In the genomic region with DNA sequence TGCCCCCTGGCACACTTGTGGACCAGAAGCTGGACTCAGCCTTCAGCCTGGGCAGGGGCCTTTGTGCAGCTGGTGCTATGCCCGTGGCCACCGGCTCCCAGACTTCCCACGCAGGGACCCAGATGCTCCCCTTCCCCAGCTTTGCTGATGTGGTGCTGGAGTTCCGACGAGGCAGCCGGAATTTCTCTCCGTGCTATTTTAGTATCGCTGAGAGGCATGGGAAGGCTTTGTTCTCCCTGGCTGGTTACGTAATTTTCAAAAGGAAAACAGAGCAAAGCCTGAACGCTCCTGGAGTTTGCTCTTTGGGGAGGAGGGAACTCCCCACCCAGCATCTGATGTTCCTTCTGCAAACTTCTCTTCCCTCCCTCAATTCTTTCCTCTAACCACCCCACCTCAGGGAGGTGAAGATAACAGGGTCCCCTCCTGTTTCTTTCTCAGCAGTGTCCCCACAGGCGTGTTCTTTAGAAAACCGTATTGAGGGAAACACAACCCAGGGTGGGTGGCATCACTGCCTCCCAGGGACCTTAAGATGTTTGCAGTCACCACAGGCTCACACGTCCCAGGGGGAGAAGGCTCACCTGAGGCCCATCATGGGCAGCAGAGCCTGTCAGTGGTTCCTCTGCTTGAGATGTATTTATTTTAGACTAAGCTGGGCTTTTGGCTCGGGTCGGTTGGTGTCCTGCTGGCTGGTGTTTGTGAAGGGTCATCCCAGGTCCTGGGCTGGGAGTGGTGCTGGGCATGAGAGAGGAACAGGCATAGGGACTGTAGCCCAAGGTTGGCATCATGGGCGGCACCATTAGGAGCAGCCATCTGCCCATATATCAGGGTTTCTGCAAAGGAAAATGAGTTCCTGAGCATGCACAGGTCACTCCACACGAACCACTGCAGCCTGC, we compare ENCODE assay signal across 14 cellular contexts.
A peak's percentile ranks its signal among the peaks of the same experiment; 100 is the strongest.
DNase-seq lines count a peak whose midpoint lies in the region; ATAC-seq and TF ChIP-seq lines count a peak whose summit lies in the region.
"Had no signal": no experiment of that assay in that cellular context is flagged by ENCODE, and none has a peak within 500 bp of the region (broad histone marks: within the 10 kb centered on the region; RNA-seq: fewer than 3 reads in every experiment).

No MANE protein-coding gene starts in this region.

- no peaks in the 10 kb centered on the region for H4K20me1 ChIP-seq in PC-3 (ENCODE audit: low read length)

- no peak for TF ChIP-seq CTCF in ascending aorta (IDR thresholded peaks at IDR 0.05)
- TF ChIP-seq CTCF in heart right ventricle (IDR thresholded peaks at IDR 0.05): no peak
- no peak for TF ChIP-seq CTCF in nephron progenitor cell (IDR thresholded peaks at IDR 0.05)
- TF ChIP-seq CTCF in PC-3 (conservative IDR thresholded peaks at IDR 0.05; ENCODE audit: low read depth, low read length): no peak

- 23 to 33% methylated on average over 17 of the region's 17 CpGs for WGBS in heart right ventricle, 2 donors

- intact Hi-C loops in ascending aorta (cut with DNase I) (loop anchor here (5.0 to 10.0 kb wide), 5 partner anchors 33 to 542 kb away; a partner anchor contains a TSS), heart right ventricle (cut with DNase I) (loop anchor here in 3 of 10 donors (5.0 to 10.0 kb wide), 4 partner anchors 43 to 150 kb away; no protein-coding TSS in a partner anchor), PC-3 (cut with micrococcal nuclease) (no loop called here)

- no TSS peak for BruUV-seq in PC-3 (replicated peaks; lab: Mats Ljungman, UMichigan)

- H3K27ac ChIP-seq in ascending aorta: peak overlapping the region; percentile 79 to 87
- H3K27ac ChIP-seq in heart right ventricle: peak overlapping the region; percentile 77 to 95 (median 88)
- no peak overlapping the region for H3K27ac ChIP-seq in PC-3 (ENCODE audit: low read length)

- H3K4me3 ChIP-seq in ascending aorta: peak overlapping the region in 1 of 2 donors; percentile 49
- H3K4me3 ChIP-seq in heart right ventricle: peak overlapping the region in 2 of 10 donors; percentile 10 to 23
- H3K4me3 ChIP-seq in PC-3 (ENCODE audit: low read length): no peak overlapping the region

- peaks cover 42% of the 10 kb centered on the region for H3K4me1 Mint-ChIP-seq in nephron progenitor cell
- H3K4me1 Mint-ChIP-seq: activated naive CD8-positive, alpha-beta T cell treated with anti-CD3 and anti-CD28 coated beads, Interleukin-2, amount 50 U/mL, for 24 hours had no signal

- H3K4me1 ChIP-seq in ascending aorta (peaks cover 23 to 34% of the 10 kb centered on the region in 2 donors), heart right ventricle (peaks cover 4 to 95% (median 56%) of the 10 kb centered on the region in 9 donors), PC-3 (ENCODE audit: insufficient read depth, low read length) (no peaks in the 10 kb centered on the region)

- H3K27me3 ChIP-seq in ascending aorta (no peaks in the 10 kb centered on the region), heart right ventricle (no peaks in the 10 kb centered on the region), PC-3 (ENCODE audit: low read length) (no peaks in the 10 kb centered on the region)

- peak overlapping the region; percentile 58 for H3K27ac Mint-ChIP-seq in nephron progenitor cell
- H3K27ac Mint-ChIP-seq: activated naive CD8-positive, alpha-beta T cell treated with anti-CD3 and anti-CD28 coated beads, Interleukin-2, amount 50 U/mL, for 24 hours had no signal

- peak overlapping the region; percentile 49 for H3K4me3 Mint-ChIP-seq in nephron progenitor cell
- H3K4me3 Mint-ChIP-seq: activated naive CD8-positive, alpha-beta T cell treated with anti-CD3 and anti-CD28 coated beads, Interleukin-2, amount 50 U/mL, for 24 hours had no signal

- no peaks in the 10 kb centered on the region for H3K79me2 ChIP-seq in PC-3 (ENCODE audit: low read length)

- H3F3A ChIP-seq in PC-3 (ENCODE audit: low read length, unreplicated experiment): no peaks in the 10 kb centered on the region

- peaks cover 6% of the 10 kb centered on the region for H3K9me3 Mint-ChIP-seq in nephron progenitor cell
- H3K9me3 Mint-ChIP-seq: activated naive CD8-positive, alpha-beta T cell treated with anti-CD3 and anti-CD28 coated beads, Interleukin-2, amount 50 U/mL, for 24 hours had no signal

- DNase-seq in ascending aorta (ENCODE audit: low spot score in 2 of 2) (no peak), heart right ventricle (peak; percentile 33 to 38), nephron progenitor cell (no peak), superior temporal gyrus (ENCODE audit: extremely low spot score) (peak; percentile 73), PC-3 (no peak), NCI-H2171 treated with DMSO at 0.1 percent for 48 hours (lab: John Stamatoyannopoulos, UW) (no peak), iPS-NIHi11 (ENCODE audit: low spot score) (no peak)
- DNase-seq: activated CD4-positive, alpha-beta T cell treated with anti-CD3 and anti-CD28 coated beads for 4 hours; activated naive CD8-positive, alpha-beta T cell treated with anti-CD3 and anti-CD28 coated beads, Interleukin-2, amount 50 U/mL, for 24 hours; activated T-cell treated with anti-CD3 and anti-CD28 coated beads, Interleukin-2, amount 50 U/mL, for 1 hour; dermis blood vessel endothelial cell; NCI-H226; T-helper 2 cell had no signal

- H3K27me3 Mint-ChIP-seq in nephron progenitor cell (ENCODE audit: low read depth, poor library complexity): peaks cover 12% of the 10 kb centered on the region

- no peaks in the 10 kb centered on the region for H3K36me3 Mint-ChIP-seq in nephron progenitor cell (ENCODE audit: low read depth)

- ATAC-seq in heart right ventricle: peak in 7 of 8 donors; percentile 7 to 67 (median 52)
- ATAC-seq in PC-3: no peak
- no peak for ATAC-seq in HG03378 (IDR thresholded peaks at IDR 0.05; ENCODE audit: unreplicated experiment)
- ATAC-seq: activated naive CD8-positive, alpha-beta T cell treated with anti-CD3 and anti-CD28 coated beads, Interleukin-2, amount 50 U/mL, for 24 hours had no signal

- no peak overlapping the region for H2AFZ ChIP-seq in PC-3 (ENCODE audit: low read length)

- H3K9me2 ChIP-seq in PC-3 (replicated peaks; ENCODE audit: low read length): no peaks in the 10 kb centered on the region

- CTCF ChIA-PET in PC-3 (lab: Charles Lee): no interaction called here

- no peaks in the 10 kb centered on the region for H3K36me3 ChIP-seq in ascending aorta
- no peaks in the 10 kb centered on the region for H3K36me3 ChIP-seq in heart right ventricle
- H3K36me3 ChIP-seq in PC-3 (ENCODE audit: low read depth, low read length): no peaks in the 10 kb centered on the region

- H3K4me2 ChIP-seq in PC-3 (ENCODE audit: low read length): no peak overlapping the region

- H3K9me3 ChIP-seq in ascending aorta (no peaks in the 10 kb centered on the region), heart right ventricle (no peaks in the 10 kb centered on the region), PC-3 (ENCODE audit: low read length) (no peaks in the 10 kb centered on the region)

- POLR2A ChIA-PET in PC-3 (lab: Charles Lee; ENCODE audit: unreplicated experiment): no interaction called here

- H3K9ac ChIP-seq in PC-3 (ENCODE audit: low read length): no peak overlapping the region

Comparison
In these comparisons a context has a peak if more than half of its experiments do, and no peak if none do; other contexts are left out.
1. DNase-seq: peak in heart right ventricle (2 of 2) and superior temporal gyrus (single experiment); none in ascending aorta (0 of 2), nephron progenitor cell (single experiment), PC-3 (single experiment), NCI-H2171 treated with DMSO at 0.1 percent for 48 hours (single experiment) and iPS-NIHi11 (single experiment).
2. ATAC-seq: peak in heart right ventricle (7 of 8); none in PC-3 (single experiment) and HG03378 (single experiment).